Comparison of ENCODE assay signal across 1 cellular context in genomic region chr3:194300392-194300758, GRCh38.
TF ChIP-seq lines count a peak whose summit lies in the region.

No MANE protein-coding gene starts in this region.

TF ChIP-seq in HepG2, 621 proteins besides CTCF, POLR2A, EP300 and RAD21 (continued from another document and continues in another):
- no peak for TF ChIP-seq ZGPAT (CRISPR knock-in tag; IDR thresholded peaks at IDR 0.05)
- peak; percentile 69; the same call in 1 of the 2 replicates for TF ChIP-seq KDM2A (CRISPR knock-in tag; IDR thresholded peaks at IDR 0.05; ENCODE audit: borderline replicate concordance, low read depth)
- TF ChIP-seq BHLHE40 (IDR thresholded peaks at IDR 0.05; ENCODE audit: low read length): no peak
- TF ChIP-seq ZNF124 (CRISPR knock-in tag; IDR thresholded peaks at IDR 0.05): no peak
- peak; percentile 15; the same call in 1 of the 2 replicates for TF ChIP-seq GATAD2A (CRISPR knock-in tag; IDR thresholded peaks at IDR 0.05)
- TF ChIP-seq RARG (CRISPR knock-in tag; IDR thresholded peaks at IDR 0.05; ENCODE audit: low read depth): no peak
- TF ChIP-seq GLMP (CRISPR knock-in tag; IDR thresholded peaks at IDR 0.05; ENCODE audit: borderline replicate concordance): no peak
- no peak for TF ChIP-seq MAZ (IDR thresholded peaks at IDR 0.05; ENCODE audit: borderline replicate concordance, low read depth, low read length)
- no peak for TF ChIP-seq MAZ (CRISPR knock-in tag; IDR thresholded peaks at IDR 0.05; ENCODE audit: low read depth)
- no peak for TF ChIP-seq SRY (CRISPR knock-in tag; IDR thresholded peaks at IDR 0.05)
- TF ChIP-seq SOX6 (IDR thresholded peaks at IDR 0.05): no peak
- TF ChIP-seq SOX6 (CRISPR knock-in tag; IDR thresholded peaks at IDR 0.05): peak; percentile 25; the same call in 1 of the 2 replicates
- no peak for TF ChIP-seq ZNF296 (CRISPR knock-in tag; conservative IDR thresholded peaks at IDR 0.05)
- no peak for TF ChIP-seq FOXM1 (CRISPR knock-in tag; IDR thresholded peaks at IDR 0.05)
- no peak for TF ChIP-seq SIN3B (IDR thresholded peaks at IDR 0.05; ENCODE audit: low read length)
- TF ChIP-seq ZNF629 (CRISPR knock-in tag; conservative IDR thresholded peaks at IDR 0.05): no peak
- TF ChIP-seq ZNF782 (CRISPR knock-in tag; IDR thresholded peaks at IDR 0.05; ENCODE audit: borderline replicate concordance): no peak
- TF ChIP-seq GZF1 (CRISPR knock-in tag; IDR thresholded peaks at IDR 0.05): no peak
- TF ChIP-seq GPBP1L1 (CRISPR knock-in tag; IDR thresholded peaks at IDR 0.05): no peak
- no peak for TF ChIP-seq ZNF18 (CRISPR knock-in tag; IDR thresholded peaks at IDR 0.05; ENCODE audit: insufficient replicate concordance)
- TF ChIP-seq ZNF501 (CRISPR knock-in tag; IDR thresholded peaks at IDR 0.05): no peak
- no peak for TF ChIP-seq ZUFSP (CRISPR knock-in tag; IDR thresholded peaks at IDR 0.05; ENCODE audit: borderline replicate concordance)
- no peak for TF ChIP-seq EZH2 (conservative IDR thresholded peaks at IDR 0.05; ENCODE audit: low read depth, low read length)
- no peak for TF ChIP-seq ZBTB25 (CRISPR knock-in tag; IDR thresholded peaks at IDR 0.05)
- no peak for TF ChIP-seq ZNF530 (CRISPR knock-in tag; IDR thresholded peaks at IDR 0.05; ENCODE audit: low read depth)
- TF ChIP-seq ATF4 (CRISPR knock-in tag; IDR thresholded peaks at IDR 0.05): peak in 1 of 2 experiments; percentile 87; a peak in 2 of 4 replicates
- TF ChIP-seq NR0B2 (CRISPR knock-in tag; IDR thresholded peaks at IDR 0.05): no peak
- TF ChIP-seq CHCHD3 (CRISPR knock-in tag; IDR thresholded peaks at IDR 0.05): no peak
- TF ChIP-seq ZBTB40 (IDR thresholded peaks at IDR 0.05): no peak
- no peak for TF ChIP-seq ZBTB40 (CRISPR knock-in tag; IDR thresholded peaks at IDR 0.05)
- TF ChIP-seq ZBTB33 (CRISPR knock-in tag; IDR thresholded peaks at IDR 0.05): peak; percentile 40; the same call in 1 of the 2 replicates
- peak; percentile 82 for TF ChIP-seq ATF2 (CRISPR knock-in tag; IDR thresholded peaks at IDR 0.05)
